ENCODE assay signal across 8 cellular contexts in the genomic region with DNA sequence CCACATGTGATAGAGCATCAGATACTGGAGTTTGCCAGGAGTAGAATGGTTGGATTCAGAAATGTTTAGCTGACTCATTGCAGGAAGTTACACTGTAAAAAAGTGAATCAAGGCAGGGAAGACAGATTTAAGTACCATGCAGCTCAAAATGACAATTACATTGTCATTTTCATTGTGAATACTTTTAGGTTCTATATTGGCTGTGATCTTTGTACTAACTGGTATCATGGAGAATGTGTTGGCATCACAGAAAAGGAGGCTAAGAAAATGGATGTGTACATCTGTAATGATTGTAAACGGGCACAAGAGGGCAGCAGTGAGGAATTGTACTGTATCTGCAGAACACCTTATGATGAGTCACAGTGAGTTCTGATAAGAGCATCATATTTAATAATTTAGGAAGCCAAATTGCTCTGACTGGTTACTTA. TPM values are rescaled to one million over a fixed set of nuclear protein-coding genes. Genes with fewer than 3 reads are reported as not detected.
A peak's percentile ranks its signal among the peaks of the same experiment; 100 is the strongest.
DNase-seq lines count a peak whose midpoint lies in the region; ATAC-seq, FAIRE-seq and TF ChIP-seq lines count a peak whose summit lies in the region.
"Not testable (repeated sequence)": the region's sequence is repeated elsewhere in the genome, so short reads cannot be mapped to it uniquely, and the experiment has no call there.

No MANE protein-coding gene starts in this region.

- H3K27ac ChIP-seq in adrenal gland, pancreas: not testable (repeated sequence)

- intact Hi-C loops in adrenal gland (cut with DNase I) (loop anchor here in 1 of 2 donors (10.0 kb wide), 1 partner anchor 52 kb away; no protein-coding TSS in a partner anchor), pancreas (cut with DNase I) (loop anchor here in 1 of 3 donors (10.0 kb wide), 1 partner anchor 72 kb away; a partner anchor contains a TSS)
- intact Hi-C loops in Right ventricle myocardium inferior (cut with DNase I): not testable (repeated sequence)

- DNase-seq in ELR (ENCODE audit: low read depth) (peak; percentile 80), NCI-H345 treated with DMSO at 0.1 percent for 48 hours (lab: John Stamatoyannopoulos, UW; ENCODE audit: unreplicated experiment) (peak; percentile 7), adrenal gland (peak; percentile 67 to 87 (median 78)), pancreas (peak in 4 of 6 donors; percentile 43 to 77 (median 62)), superior temporal gyrus (ENCODE audit: extremely low spot score) (peak; percentile 92)
- not testable (repeated sequence) for DNase-seq in Right ventricle myocardium inferior (ENCODE audit: missing footprints)

- H3K36me3 ChIP-seq in adrenal gland (replicated peaks in 1 of 2) (peaks cover 0 to 57% of the 10 kb centered on the region in 2 donors), pancreas (peaks cover 0 to 23% (median 5%) of the 10 kb centered on the region in 3 donors)

- FAIRE-seq in TTC549 (lab: Jason Lieb, UNC) (peak; percentile 69), pancreas (lab: Jason Lieb, UNC) (peak; percentile 96)

- not testable (repeated sequence) for H3K9me3 ChIP-seq in adrenal gland (replicated peaks in 1 of 3); pancreas

- WGBS in adrenal gland, 4 donors: 0% methylated on average over 1 of the region's 1 CpG
- 0% methylated on average over 1 of the region's 1 CpG for WGBS in pancreas, 2 donors

- peak; percentile 62 to 80 (median 73) for TF ChIP-seq CTCF in adrenal gland (IDR thresholded peaks at IDR 0.05)
- peak; percentile 8 to 69 (median 46) for TF ChIP-seq CTCF in pancreas (IDR thresholded peaks at IDR 0.05)

- ATAC-seq in HG03097 (IDR thresholded peaks at IDR 0.05; ENCODE audit: low FRiP score, unreplicated experiment): peak; percentile 74
- peak; percentile 83 for ATAC-seq in Right ventricle myocardium inferior
- ATAC-seq in pancreas: peak; percentile 92 to 99 (median 96)

- not testable (repeated sequence) for H3K4me1 ChIP-seq in adrenal gland (replicated peaks in 1 of 2); pancreas

- not testable (repeated sequence) for TF ChIP-seq POLR2A in adrenal gland (IDR thresholded peaks at IDR 0.05)

- not testable (repeated sequence) for H3K4me3 ChIP-seq in adrenal gland, pancreas

- not testable (repeated sequence) for H3K27me3 ChIP-seq in adrenal gland, pancreas

RNA-seq across cellular contexts. Expression of a gene that starts 33.1 kb away (rescaled TPM):
- 10 to 100 TPM in 5 of 8 donors, 1 to 10 TPM in 3; 3.7 to 19.4 (median 11.0) TPM for total RNA-seq in adrenal gland
- polyA plus RNA-seq in adrenal gland: 1 to 10 TPM; 6.2 to 9.7 (median 9.1) TPM
- 8.3 TPM for total RNA-seq in Right ventricle myocardium inferior
- 1 to 10 TPM; 3.0 to 8.7 (median 5.5) TPM for total RNA-seq in pancreas
- 1 to 10 TPM; 4.8 to 7.5 TPM for polyA plus RNA-seq in pancreas
